ENCODE assay signal across 37 cellular contexts in the genomic region with DNA sequence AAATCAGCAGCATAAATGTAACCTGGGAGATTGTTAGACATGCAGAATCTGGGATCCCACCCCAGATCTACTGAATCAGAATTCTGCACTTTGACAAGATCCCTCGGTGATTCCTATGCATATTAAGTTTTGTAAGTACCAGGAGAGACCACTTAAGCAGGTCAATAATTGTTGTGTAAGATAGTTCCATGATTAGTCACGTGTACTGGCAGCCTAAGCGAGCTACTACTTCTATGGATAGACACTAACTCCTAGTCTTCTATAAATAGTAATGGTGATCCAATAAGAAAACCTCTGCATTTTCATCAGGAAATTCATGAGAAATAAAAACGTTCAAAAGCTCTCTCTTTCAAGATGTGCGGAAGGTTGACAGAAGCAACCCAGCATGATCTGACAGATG.
"Had no signal": no experiment of that assay in that cellular context is flagged by ENCODE, and none has a peak within 500 bp of the region (broad histone marks: within the 10 kb centered on the region; RNA-seq: fewer than 3 reads in every experiment).

No MANE protein-coding gene starts in this region.

- H3K27ac ChIP-seq: adrenal gland, body of pancreas, brain microvascular endothelial cell, breast epithelium, WERI-Rb-1 had no signal

- H3K9me3 Mint-ChIP-seq: activated CD4-positive, alpha-beta memory T cell treated with anti-CD3 and anti-CD28 coated beads, Interleukin-2, amount 10 ng/mL, durations not matched to agents 7 days and 5 days; activated T-helper 17 cell treated with anti-CD3 and anti-CD28 coated beads, Interleukin-2, amount 50 U/mL, for 72 hours; T-helper 1 cell treated with Interleukin-12 subunit alpha and Interleukin-12 subunit beta and Interleukin-4 antibody, amounts not matched to agents 30 μg/mL and 1 μg/mL, for 36 hours; WTC11 had no signal

- H3K4me3 ChIP-seq: adrenal gland, body of pancreas, breast epithelium had no signal

- H3K27me3 Mint-ChIP-seq: activated CD4-positive, alpha-beta memory T cell treated with anti-CD3 and anti-CD28 coated beads, Interleukin-2, amount 10 ng/mL, durations not matched to agents 7 days and 5 days; activated CD4-positive, alpha-beta T cell treated with anti-CD3 and anti-CD28 coated beads for 36 hours; activated CD4-positive, alpha-beta T cell treated with anti-CD3 and anti-CD28 coated beads, Interleukin-2, amount 10 ng/mL, durations not matched to agents 7 days and 5 days; activated naive CD8-positive, alpha-beta T cell treated with anti-CD3 and anti-CD28 coated beads for 36 hours; activated T-helper 17 cell treated with anti-CD3 and anti-CD28 coated beads, Interleukin-2, amount 50 U/mL, for 72 hours had no signal

- ATAC-seq: activated CD4-positive, alpha-beta T cell treated with anti-CD3 and anti-CD28 coated beads for 36 hours; activated CD4-positive, CD25-positive, alpha-beta regulatory T cell treated with anti-CD3 and anti-CD28 coated beads, Interleukin-2, amount 50 U/mL, for 24 hours; activated naive CD4-positive, alpha-beta T cell treated with anti-CD3 and anti-CD28 coated beads, Interleukin-2, amount 50 U/mL, for 72 hours; activated T-cell treated with anti-CD3 and anti-CD28 coated beads, Interleukin-2, amount 50 U/mL, for 4 hours; activated T-cell treated with anti-CD3 and anti-CD28 coated beads, Interleukin-2, amount 50 U/mL, for 72 hours; activated T-helper 17 cell treated with anti-CD3 and anti-CD28 coated beads, Interleukin-2, amount 50 U/mL, for 72 hours; body of pancreas; WTC11 had no signal

- H3K9me3 ChIP-seq: adrenal gland, body of pancreas, breast epithelium had no signal

- H3K4me1 ChIP-seq: adrenal gland, body of pancreas, breast epithelium had no signal

- H3K27ac Mint-ChIP-seq: activated CD4-positive, alpha-beta memory T cell treated with anti-CD3 and anti-CD28 coated beads, Interleukin-2, amount 10 ng/mL, durations not matched to agents 7 days and 5 days; activated CD4-positive, alpha-beta T cell treated with anti-CD3 and anti-CD28 coated beads for 36 hours; activated CD4-positive, alpha-beta T cell treated with anti-CD3 and anti-CD28 coated beads, Interleukin-2, amount 10 ng/mL, durations not matched to agents 7 days and 5 days; activated naive CD4-positive, alpha-beta T cell treated with anti-CD3 and anti-CD28 coated beads for 36 hours; activated naive CD4-positive, alpha-beta T cell treated with anti-CD3 and anti-CD28 coated beads, Interleukin-2, amount 50 U/mL, for 72 hours; activated naive CD8-positive, alpha-beta T cell treated with anti-CD3 and anti-CD28 coated beads for 36 hours; activated T-cell treated with anti-CD3 and anti-CD28 coated beads, Interleukin-2, amount 50 U/mL, for 72 hours; activated T-helper 1 cell treated with anti-CD3 and anti-CD28 coated beads, Interleukin-12 subunit alpha, Interleukin-12 subunit beta, Interleukin-2, Interleukin-4 antibody, amounts not matched to agents 30 ng/mL and 10 ng/mL and 1 ng/mL, durations not matched to agents 14 hours and 24 hours and 36 hours; activated T-helper 17 cell treated with anti-CD3 and anti-CD28 coated beads, Interleukin-2, amount 50 U/mL, for 72 hours; T-helper 1 cell treated with Interleukin-12 subunit alpha and Interleukin-12 subunit beta and Interleukin-4 antibody, amounts not matched to agents 30 μg/mL and 1 μg/mL, for 36 hours; T-helper 2 cell treated with Interferon-gamma antibody and Interleukin-4, amounts not matched to agents 5 μg/mL and 100 μg/mL, for 36 hours; WTC11 had no signal

- H3K36me3 Mint-ChIP-seq: activated naive CD8-positive, alpha-beta T cell treated with anti-CD3 and anti-CD28 coated beads for 36 hours; WTC11 had no signal

- H3K36me3 ChIP-seq: adrenal gland, brain microvascular endothelial cell, breast epithelium, WERI-Rb-1 had no signal

- FAIRE-seq: TTC549 had no signal

- H3K4me3 Mint-ChIP-seq: activated CD4-positive, alpha-beta memory T cell treated with anti-CD3 and anti-CD28 coated beads, Interleukin-2, amount 10 ng/mL, durations not matched to agents 7 days and 5 days; activated CD4-positive, alpha-beta T cell treated with anti-CD3 and anti-CD28 coated beads for 36 hours; activated CD4-positive, alpha-beta T cell treated with anti-CD3 and anti-CD28 coated beads, Interleukin-2, amount 10 ng/mL, durations not matched to agents 7 days and 5 days; activated naive CD4-positive, alpha-beta T cell treated with anti-CD3 and anti-CD28 coated beads for 36 hours; activated naive CD8-positive, alpha-beta T cell treated with anti-CD3 and anti-CD28 coated beads for 36 hours; activated T-cell treated with anti-CD3 and anti-CD28 coated beads, Interleukin-2, amount 50 U/mL, for 4 hours; activated T-cell treated with anti-CD3 and anti-CD28 coated beads, Interleukin-2, amount 50 U/mL, for 72 hours; activated T-helper 1 cell treated with anti-CD3 and anti-CD28 coated beads, Interleukin-12 subunit alpha, Interleukin-12 subunit beta, Interleukin-2, Interleukin-4 antibody, amounts not matched to agents 30 ng/mL and 10 ng/mL and 1 ng/mL, durations not matched to agents 14 hours and 24 hours and 36 hours; activated T-helper 17 cell treated with anti-CD3 and anti-CD28 coated beads, Interleukin-2, amount 50 U/mL, for 72 hours; T-helper 1 cell treated with Interleukin-12 subunit alpha and Interleukin-12 subunit beta and Interleukin-4 antibody, amounts not matched to agents 30 μg/mL and 1 μg/mL, for 36 hours; T-helper 2 cell treated with Interferon-gamma antibody and Interleukin-4, amounts not matched to agents 5 μg/mL and 100 μg/mL, for 36 hours; WTC11 had no signal

- DNase-seq: activated CD4-positive, alpha-beta memory T cell treated with anti-CD3 and anti-CD28 coated beads, Interleukin-2, amount 10 ng/mL, durations not matched to agents 7 days and 5 days; activated CD4-positive, alpha-beta T cell treated with anti-CD3 and anti-CD28 coated beads for 1 hour; activated CD4-positive, alpha-beta T cell treated with anti-CD3 and anti-CD28 coated beads for 36 hours; activated CD4-positive, alpha-beta T cell treated with anti-CD3 and anti-CD28 coated beads for 48 hours; activated CD4-positive, alpha-beta T cell treated with anti-CD3 and anti-CD28 coated beads, Interleukin-2, amount 10 ng/mL, durations not matched to agents 7 days and 5 days; activated CD4-positive, alpha-beta T cell treated with anti-CD3 and anti-CD28 coated beads, Interleukin-2, amount 50 U/mL, for 48 hours; activated CD4-positive, CD25-positive, alpha-beta regulatory T cell; activated CD8-positive, alpha-beta memory T cell treated with anti-CD3 and anti-CD28 coated beads, Interleukin-2, amount 50 U/mL, for 4 hours; activated effector memory CD4-positive, alpha-beta T cell treated with anti-CD3 and anti-CD28 coated beads, Interleukin-2, amount 50 U/mL, for 16 hours; activated gamma-delta T cell treated with Interleukin-2 at 50 U/mL for 16 hours; activated naive CD4-positive, alpha-beta T cell; activated naive CD4-positive, alpha-beta T cell treated with anti-CD3 and anti-CD28 coated beads for 36 hours; activated naive CD4-positive, alpha-beta T cell treated with anti-CD3 and anti-CD28 coated beads, Interleukin-2, amount 50 U/mL, for 16 hours; activated naive CD8-positive, alpha-beta T cell treated with anti-CD3 and anti-CD28 coated beads for 36 hours; activated T-cell treated with anti-CD3 and anti-CD28 coated beads for 4 hours; activated T-cell treated with anti-CD3 and anti-CD28 coated beads, Interleukin-2, amount 50 U/mL, for 1 hour; activated T-cell treated with anti-CD3 and anti-CD28 coated beads, Interleukin-2, amount 50 U/mL, for 4 hours; activated T-cell treated with anti-CD3 and anti-CD28 coated beads, Interleukin-2, amount 50 U/mL, for 72 hours; adrenal gland; amniotic stem cell; aorta; body of pancreas; brain microvascular endothelial cell; central memory CD4-positive, alpha-beta T cell; T-helper 1 cell; T-helper 2 cell; T-helper 9 cell; WERI-Rb-1 had no signal

- H3K4me1 Mint-ChIP-seq: activated CD4-positive, alpha-beta memory T cell treated with anti-CD3 and anti-CD28 coated beads, Interleukin-2, amount 10 ng/mL, durations not matched to agents 7 days and 5 days; activated CD4-positive, alpha-beta T cell treated with anti-CD3 and anti-CD28 coated beads for 36 hours; activated CD4-positive, alpha-beta T cell treated with anti-CD3 and anti-CD28 coated beads, Interleukin-2, amount 10 ng/mL, durations not matched to agents 7 days and 5 days; activated naive CD8-positive, alpha-beta T cell treated with anti-CD3 and anti-CD28 coated beads for 36 hours; activated T-helper 17 cell treated with anti-CD3 and anti-CD28 coated beads, Interleukin-2, amount 50 U/mL, for 72 hours; WTC11 had no signal

- H3K27me3 ChIP-seq: adrenal gland, body of pancreas, brain microvascular endothelial cell, breast epithelium had no signal
